ENCODE assay signal across 9 cellular contexts in the genomic region with DNA sequence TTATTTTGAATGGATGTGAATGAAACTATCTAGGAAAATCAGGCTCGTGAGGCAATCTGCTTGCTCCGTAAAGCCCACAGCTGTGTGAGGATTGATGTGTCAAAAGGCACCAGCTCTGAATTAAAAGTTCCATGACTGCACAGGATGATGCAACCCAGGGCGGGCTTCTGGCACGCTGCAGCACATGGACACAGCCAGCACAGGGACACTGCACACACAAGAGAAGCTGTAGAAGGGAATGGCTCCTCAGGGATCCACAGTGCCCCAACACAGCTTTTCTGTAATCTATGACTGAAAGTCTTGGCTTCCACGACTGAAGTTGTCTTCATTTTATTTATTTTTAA.
DNase-seq lines count a peak whose midpoint lies in the region; ATAC-seq and TF ChIP-seq lines count a peak whose summit lies in the region.
"Had no signal": no experiment of that assay in that cellular context is flagged by ENCODE, and none has a peak within 500 bp of the region (broad histone marks: within the 10 kb centered on the region; RNA-seq: fewer than 3 reads in every experiment).

No MANE protein-coding gene starts in this region.

- H3K4me3 ChIP-seq in BE2C (ENCODE audit: low read depth, low read length) = no peak overlapping the region
- no peak overlapping the region for H3K4me3 ChIP-seq in SJCRH30
- no peak overlapping the region for H3K4me3 ChIP-seq in gastroesophageal sphincter
- H3K4me3 ChIP-seq in effector memory CD4-positive, alpha-beta T cell (ENCODE audit: insufficient read depth, low read depth, low read length, poor library complexity, severe bottlenecking) = no peak overlapping the region

- 6 to 24% methylated on average over 3 to 5 of the region's 5 CpGs for WGBS in gastroesophageal sphincter (ENCODE audit: low coverage in 1 of 2), 2 donors

- peaks cover 31% of the 10 kb centered on the region for H3K27me3 Mint-ChIP-seq in activated naive CD8-positive, alpha-beta T cell treated with anti-CD3 and anti-CD28 coated beads for 36 hours

- H3K4me1 ChIP-seq in BE2C (no peaks in the 10 kb centered on the region), SJCRH30 (no peaks in the 10 kb centered on the region), gastroesophageal sphincter (peaks cover 0 to 17% (median 0%) of the 10 kb centered on the region in 3 donors)
- no peaks in the 10 kb centered on the region for H3K4me1 ChIP-seq in effector memory CD4-positive, alpha-beta T cell (ENCODE audit: control insufficient read depth, insufficient read depth, low read length, poor library complexity, severe bottlenecking)

- H3K4me3 Mint-ChIP-seq in activated naive CD8-positive, alpha-beta T cell treated with anti-CD3 and anti-CD28 coated beads for 36 hours = no peak overlapping the region

- H3K27ac Mint-ChIP-seq in activated naive CD8-positive, alpha-beta T cell treated with anti-CD3 and anti-CD28 coated beads for 36 hours = no peak overlapping the region

- ATAC-seq in gastroesophageal sphincter (peak; percentile 96), GM21737 (IDR thresholded peaks at IDR 0.05; ENCODE audit: unreplicated experiment) (no peak)

- H3K9me3 Mint-ChIP-seq in activated naive CD8-positive, alpha-beta T cell treated with anti-CD3 and anti-CD28 coated beads for 36 hours = no peaks in the 10 kb centered on the region

- TF ChIP-seq CTCF in BE2C (IDR thresholded peaks at IDR 0.05; ENCODE audit: low read depth, low read length) = no peak
- no peak for TF ChIP-seq CTCF in gastroesophageal sphincter (IDR thresholded peaks at IDR 0.05)
- TF ChIP-seq CTCF in GM13977 (IDR thresholded peaks at IDR 0.05; ENCODE audit: extremely low read depth, insufficient read depth, missing control alignments) = no peak

- in situ Hi-C loops in GM13977 (cut with MboI; ENCODE audit: low pct_unique_long_range_greater_than_20kb, low sequenced_read_pairs, unreplicated experiment) = no loop called here

- no peak for TF ChIP-seq POLR2A in gastroesophageal sphincter (IDR thresholded peaks at IDR 0.05)

- no peak for TF ChIP-seq EP300 in gastroesophageal sphincter (IDR thresholded peaks at IDR 0.05)

- no peaks in the 10 kb centered on the region for H3K27me3 ChIP-seq in BE2C
- H3K27me3 ChIP-seq in SJCRH30 = no peaks in the 10 kb centered on the region
- no peaks in the 10 kb centered on the region for H3K27me3 ChIP-seq in gastroesophageal sphincter
- no peaks in the 10 kb centered on the region for H3K27me3 ChIP-seq in effector memory CD4-positive, alpha-beta T cell (replicated peaks; ENCODE audit: control insufficient read depth, insufficient read depth, low read length, poor library complexity, severe bottlenecking)

- no peaks in the 10 kb centered on the region for H3K36me3 Mint-ChIP-seq in activated naive CD8-positive, alpha-beta T cell treated with anti-CD3 and anti-CD28 coated beads for 36 hours

- H3K4me1 Mint-ChIP-seq in activated naive CD8-positive, alpha-beta T cell treated with anti-CD3 and anti-CD28 coated beads for 36 hours = peaks cover 2% of the 10 kb centered on the region

- H3K27ac ChIP-seq in SJCRH30 = no peak overlapping the region
- peak overlapping the region in 3 of 4 donors; percentile 27 to 50 (median 34) for H3K27ac ChIP-seq in gastroesophageal sphincter
- no peak overlapping the region for H3K27ac ChIP-seq in effector memory CD4-positive, alpha-beta T cell (ENCODE audit: insufficient read depth, low read length, poor library complexity, severe bottlenecking)
- H3K27ac ChIP-seq: C4-2B had no signal

- intact Hi-C loops in posterior vena cava (cut with DNase I) = no loop called here

- H3K9me3 ChIP-seq in BE2C (no peaks in the 10 kb centered on the region), SJCRH30 (replicated peaks) (0 out of 2 replicates have a peak, but pooled peaks cover 3% of the 10 kb centered on the region), gastroesophageal sphincter (no peaks in the 10 kb centered on the region)
- no peaks in the 10 kb centered on the region for H3K9me3 ChIP-seq in effector memory CD4-positive, alpha-beta T cell (ENCODE audit: control insufficient read depth, low read length)

- peak; percentile 40 for DNase-seq in BE2C
- peak; percentile 13 to 26 for DNase-seq in SJCRH30
- peak; percentile 91 for DNase-seq in posterior vena cava (ENCODE audit: low spot score)
- DNase-seq in GM13977 (ENCODE audit: low spot score) = no peak
- DNase-seq in activated naive CD8-positive, alpha-beta T cell treated with anti-CD3 and anti-CD28 coated beads for 36 hours = no peak
- no peak for DNase-seq in effector memory CD4-positive, alpha-beta T cell

- H3K36me3 ChIP-seq in BE2C = no peaks in the 10 kb centered on the region
- H3K36me3 ChIP-seq in SJCRH30 = no peaks in the 10 kb centered on the region
- H3K36me3 ChIP-seq in gastroesophageal sphincter = peaks cover 0 to 24% of the 10 kb centered on the region in 2 donors
- no peaks in the 10 kb centered on the region for H3K36me3 ChIP-seq in effector memory CD4-positive, alpha-beta T cell (ENCODE audit: control insufficient read depth, insufficient read depth, low read length)

Comparison
In these comparisons a context has a peak if more than half of its experiments do, and no peak if none do; other contexts are left out.
1. DNase-seq: peak in BE2C (single experiment), SJCRH30 (2 of 2) and posterior vena cava (single experiment); none in GM13977 (single experiment), activated naive CD8-positive, alpha-beta T cell treated with anti-CD3 and anti-CD28 coated beads for 36 hours (single experiment) and effector memory CD4-positive, alpha-beta T cell (0 of 3).
2. H3K27ac ChIP-seq: peak in gastroesophageal sphincter (3 of 4); none in SJCRH30 (single experiment) and effector memory CD4-positive, alpha-beta T cell (single experiment).